ENCODE assay signal across 10 cellular contexts in genomic region chr4:115113382-115114106, GRCh38. TPM values are rescaled to one million over a fixed set of nuclear protein-coding genes. Genes with fewer than 3 reads are reported as not detected.
DNase-seq lines count a peak whose midpoint lies in the region; ATAC-seq, FAIRE-seq and TF ChIP-seq lines count a peak whose summit lies in the region.
"Had no signal": no experiment of that assay in that cellular context is flagged by ENCODE, and none has a peak within 500 bp of the region (broad histone marks: within the 10 kb centered on the region; RNA-seq: fewer than 3 reads in every experiment).

TSS of gene NDST4 (minus strand) at chr4:115113620. CDS start at chr4:115077036, 36,584 bp downstream.

- intact Hi-C loops in dorsolateral prefrontal cortex (cut with DNase I) = no loop called here
- intact Hi-C loops in ovary (cut with DNase I) = no loop called here
- intact Hi-C loops in upper lobe of right lung (cut with DNase I) = no loop called here

- H3K4me1 ChIP-seq in ovary (ENCODE audit: insufficient read depth) = no peaks in the 10 kb centered on the region
- no peaks in the 10 kb centered on the region for H3K4me1 ChIP-seq in upper lobe of right lung

- no peak for FAIRE-seq in GM12891 (lab: Jason Lieb, UNC)

- TF ChIP-seq POLR2A in ovary (IDR thresholded peaks at IDR 0.05) (no peak), GM12891 (IDR thresholded peaks at IDR 0.05; ENCODE audit: low read depth, low read length) (no peak)

- no peak for ATAC-seq in upper lobe of right lung

- H3K27me3 ChIP-seq in dorsolateral prefrontal cortex = peaks cover 0 to 20% (median 0%) of the 10 kb centered on the region in 45 donors
- no peaks in the 10 kb centered on the region for H3K27me3 ChIP-seq in ovary
- no peaks in the 10 kb centered on the region for H3K27me3 ChIP-seq in upper lobe of right lung

- peak within 1 kb of the TSS; percentile 23 to 68 (median 47) for H3K4me3 ChIP-seq in dorsolateral prefrontal cortex
- H3K4me3 ChIP-seq in ovary = peak within 1 kb of the TSS; percentile 8
- H3K4me3 ChIP-seq in upper lobe of right lung = no peak within 1 kb of the TSS
- H3K4me3 ChIP-seq: lung had no signal

- 5 to 8% (median 6%) methylated on average over 13 of the region's 13 CpGs for WGBS in ovary, 3 donors

- TF ChIP-seq EP300 in ovary (IDR thresholded peaks at IDR 0.05) = no peak

- no peak for TF ChIP-seq CTCF in dorsolateral prefrontal cortex (IDR thresholded peaks at IDR 0.05 in 54 of 56, conservative IDR thresholded peaks at IDR 0.05 in 2 of 56; ENCODE audit: low read depth in 1 of 56, partially characterized antibody in 56 of 56)
- no peak for TF ChIP-seq CTCF in ovary (IDR thresholded peaks at IDR 0.05)
- TF ChIP-seq CTCF in upper lobe of right lung (IDR thresholded peaks at IDR 0.05) = no peak

- peak within 1 kb of the TSS in 1 of 59 donors; percentile 5 for H3K27ac ChIP-seq in dorsolateral prefrontal cortex
- no peak within 1 kb of the TSS for H3K27ac ChIP-seq in ovary
- H3K27ac ChIP-seq in upper lobe of right lung = no peak within 1 kb of the TSS

- H3K36me3 ChIP-seq in ovary = no peaks in the 10 kb centered on the region
- H3K36me3 ChIP-seq in upper lobe of right lung = no peaks in the 10 kb centered on the region

- peak; percentile 44 for DNase-seq in Daoy (ENCODE audit: low read depth)
- DNase-seq in NCI-H345 treated with DMSO at 0.1 percent for 48 hours (lab: John Stamatoyannopoulos, UW; ENCODE audit: unreplicated experiment) = peak; percentile 57
- peak in 2 of 10 donors; percentile 4 to 23 for DNase-seq in dorsolateral prefrontal cortex
- no peak for DNase-seq in ovary
- DNase-seq in GOT3 (lab: John Stamatoyannopoulos, UW) = no peak
- no peak for DNase-seq in GM12891 (ENCODE audit: insufficient read length, low spot score)
- DNase-seq in upper lobe of right lung = no peak
- DNase-seq in NCI-H187 (lab: John Stamatoyannopoulos, UW) = no peak

- H3K9me3 ChIP-seq in ovary (no peaks in the 10 kb centered on the region), upper lobe of right lung (no peaks in the 10 kb centered on the region)

TF ChIP-seq in GM12891, 5 proteins besides CTCF, POLR2A, EP300 and RAD21:
- TF ChIP-seq PAX5 (IDR thresholded peaks at IDR 0.05; ENCODE audit: insufficient read depth, low read length, severe bottlenecking) (no peak), POLR2AphosphoS5 (IDR thresholded peaks at IDR 0.05; ENCODE audit: low read depth, low read length) (no peak), TAF1 (IDR thresholded peaks at IDR 0.05; ENCODE audit: low read depth, low read length) (no peak), SPI1 (IDR thresholded peaks at IDR 0.05; ENCODE audit: low read depth, low read length) (no peak), POU2F2 (IDR thresholded peaks at IDR 0.05; ENCODE audit: low read depth, low read length) (no peak)

RNA-seq across cellular contexts. Expression of gene NDST4, which starts in this region (rescaled TPM):
- not detected in 2 replicates for total RNA-seq in Daoy (2014; rRNA removed; shearing (Covaris generic))
- 1 to 10 TPM in 24 of 120 experiments, under 1 TPM in 96; 0.19 to 2.9 (median 0.74) TPM for total RNA-seq in dorsolateral prefrontal cortex
- 1 to 10 TPM in 3 of 7 donors, under 1 TPM in 4; 0.37 to 2.9 (median 0.81) TPM for total RNA-seq in ovary
- under 1 TPM; 0.12 to 0.32 TPM for polyA plus RNA-seq in ovary
- polyA plus RNA-seq in GM12891 (2012; ENCODE audit: low read depth, missing spikeins) = not detected
- total RNA-seq in upper lobe of right lung = not detected
- polyA plus RNA-seq: IgD-negative memory B cell, lung had no signal

Comparison
In these comparisons a context has a peak if more than half of its experiments do, and no peak if none do; other contexts are left out.
1. Peak in DNase-seq in Daoy; RNA of the gene not detected or under 1 TPM.